In the genomic region with DNA sequence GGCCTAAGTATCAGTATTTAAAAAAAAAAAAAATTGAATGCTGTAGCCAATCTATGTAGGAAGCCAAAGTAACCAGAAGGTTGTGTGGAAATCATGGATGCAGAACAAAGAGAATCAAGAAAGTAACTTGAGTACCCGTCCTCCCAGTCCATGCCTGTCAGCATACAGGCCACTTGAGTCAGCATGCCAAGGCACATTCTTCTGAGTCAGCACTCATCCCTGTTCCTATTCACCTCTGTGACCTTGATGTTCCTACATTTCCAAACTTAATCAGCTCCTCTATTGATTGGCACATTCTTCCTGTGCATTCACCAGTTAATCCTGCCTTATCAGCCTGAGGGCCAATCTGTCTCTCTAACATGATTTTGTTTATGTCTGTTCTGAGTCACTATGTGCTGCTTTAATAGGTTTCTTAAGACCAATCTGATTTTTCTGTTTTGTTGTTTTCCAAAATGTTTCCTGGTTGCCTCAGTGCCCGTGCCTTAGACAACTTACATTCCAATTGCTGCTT, we compare ENCODE assay signal across 9 cellular contexts.
A peak's percentile ranks its signal among the peaks of the same experiment; 100 is the strongest.
DNase-seq lines count a peak whose midpoint lies in the region; TF ChIP-seq lines count a peak whose summit lies in the region.
"Had no signal": no experiment of that assay in that cellular context is flagged by ENCODE, and none has a peak within 500 bp of the region (broad histone marks: within the 10 kb centered on the region; RNA-seq: fewer than 3 reads in every experiment).

No MANE protein-coding gene starts in this region.

- no peaks in the 10 kb centered on the region for H3K36me3 Mint-ChIP-seq in osteocyte (ENCODE audit: unreplicated experiment)

- no peak overlapping the region for H3K4me3 ChIP-seq in epithelial cell of esophagus (ENCODE audit: low read length)

- DNase-seq in EL (peak; percentile 89), NCI-H524 treated with DMSO at 0.1 percent for 48 hours (lab: John Stamatoyannopoulos, UW) (peak; percentile 5), epithelial cell of esophagus (ENCODE audit: low read depth) (peak; percentile 99), osteocyte (ENCODE audit: extremely low spot score, unreplicated experiment) (no peak), amygdala (lab: John Stamatoyannopoulos, UW) (no peak), NCI-H187 (lab: John Stamatoyannopoulos, UW) (no peak), midbrain (lab: John Stamatoyannopoulos, UW) (no peak), HT-29 (ENCODE audit: low spot score) (no peak)
- DNase-seq: stimulated activated CD4-positive, alpha-beta T cell treated with anti-CD3 and anti-CD28 coated beads, Interleukin-4, amount 100 ng/mL, for 1 hour had no signal

- peaks cover 30% of the 10 kb centered on the region for H3K4me1 Mint-ChIP-seq in osteocyte (ENCODE audit: unreplicated experiment)

- peaks cover 5% of the 10 kb centered on the region for H3K9me3 Mint-ChIP-seq in osteocyte (ENCODE audit: unreplicated experiment)

- no peaks in the 10 kb centered on the region for H3K27me3 Mint-ChIP-seq in osteocyte (ENCODE audit: unreplicated experiment)

- peak overlapping the region; percentile 83 for H3K27ac Mint-ChIP-seq in osteocyte (ENCODE audit: unreplicated experiment)

- no peak overlapping the region for H3K4me3 Mint-ChIP-seq in osteocyte (ENCODE audit: unreplicated experiment)

- TF ChIP-seq CTCF in epithelial cell of esophagus (IDR thresholded peaks at IDR 0.05; ENCODE audit: insufficient read depth, low read depth, low read length, missing control alignments) (no peak), osteocyte (IDR thresholded peaks at IDR 0.05) (no peak)

Comparison
In these comparisons a context has a peak if more than half of its experiments do, and no peak if none do; other contexts are left out.
1. DNase-seq: peak in EL (single experiment), NCI-H524 treated with DMSO at 0.1 percent for 48 hours (single experiment) and epithelial cell of esophagus (single experiment); none in osteocyte (single experiment), amygdala (0 of 56), NCI-H187 (0 of 2), midbrain (single experiment) and HT-29 (single experiment).